In the genomic region with DNA sequence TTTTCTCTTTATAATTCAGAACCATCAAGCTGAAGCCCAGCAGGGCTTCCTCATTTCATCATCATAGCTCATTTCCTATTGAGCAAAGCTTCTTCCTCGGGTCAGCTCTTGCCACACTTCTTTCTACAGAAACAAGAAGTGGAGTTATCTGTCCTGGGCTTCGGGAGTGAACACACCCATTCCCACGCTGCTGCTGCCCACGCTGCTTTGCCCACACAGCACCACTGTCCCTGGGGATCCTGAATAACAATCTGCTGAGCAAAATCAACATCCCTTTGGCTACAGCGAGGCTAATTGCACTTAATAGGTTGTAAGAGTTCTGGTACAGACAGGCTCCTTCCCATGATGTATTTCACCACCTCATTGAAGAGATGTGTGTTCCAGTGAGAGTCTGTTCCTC, we compare ENCODE assay signal across 10 cellular contexts. TPM values are rescaled to one million over a fixed set of nuclear protein-coding genes. Genes with fewer than 3 reads are reported as not detected.
DNase-seq lines count a peak whose midpoint lies in the region; ATAC-seq, FAIRE-seq and TF ChIP-seq lines count a peak whose summit lies in the region.
"Had no signal": no experiment of that assay in that cellular context is flagged by ENCODE, and none has a peak within 500 bp of the region (broad histone marks: within the 10 kb centered on the region; RNA-seq: fewer than 3 reads in every experiment).

No MANE protein-coding gene starts in this region.

- POLR2A ChIA-PET in H1 (lab: Charles Lee; ENCODE audit: partially characterized antibody) = interaction anchor here (1.1 to 1.7 kb wide), 2 partner anchors 34 to 79 kb away, joined by 3 to 7 read pairs; no protein-coding TSS in a partner anchor

- H3K79me2 ChIP-seq in H1 (ENCODE audit: control insufficient read depth in 1 of 2, insufficient read depth in 2 of 2, low read length in 2 of 2) (no peaks in the 10 kb centered on the region), neural progenitor cell (ENCODE audit: low read depth) (no peaks in the 10 kb centered on the region)

- no peak for TF ChIP-seq EP300 in H1 (IDR thresholded peaks at IDR 0.05; ENCODE audit: borderline replicate concordance in 1 of 2, low read depth in 2 of 2, low read length in 2 of 2)

- H3K4me3 Mint-ChIP-seq in neural progenitor cell = no peak overlapping the region
- H3K4me3 Mint-ChIP-seq in progenitor cell of endocrine pancreas (ENCODE audit: low read depth) = no peak overlapping the region
- H3K4me3 Mint-ChIP-seq in mesothelial cell of epicardium = no peak overlapping the region
- H3K4me3 Mint-ChIP-seq in stimulated activated effector memory CD8-positive, alpha-beta T cell treated with anti-CD3 and anti-CD28 coated beads, Interleukin-12 subunit alpha, Interleukin-12 subunit beta, amount 100 ng/mL, for 72 hours = no peak overlapping the region
- H3K4me3 Mint-ChIP-seq: activated CD4-positive, alpha-beta T cell treated with anti-CD3 and anti-CD28 coated beads for 36 hours had no signal

- H3K79me1 ChIP-seq in H1 (ENCODE audit: low read depth, low read length) = no peaks in the 10 kb centered on the region

- H3K4ac ChIP-seq in H1 (replicated peaks; ENCODE audit: insufficient read length, low read depth, low read length) = no peak overlapping the region

- no peak overlapping the region for H3K18ac ChIP-seq in H1 (ENCODE audit: extremely low read depth, low read length)

- no peak overlapping the region for H2BK20ac ChIP-seq in H1 (ENCODE audit: low read length)

- no peak overlapping the region for H2BK5ac ChIP-seq in H1 (ENCODE audit: low read depth, low read length)

- TF ChIP-seq RAD21 in H1 (IDR thresholded peaks at IDR 0.05 in 1 of 2, conservative IDR thresholded peaks at IDR 0.05 in 1 of 2; ENCODE audit: low read depth in 2 of 2, low read length in 2 of 2) = no peak

- 86% methylated on average over 5 of the region's 5 CpGs; no CpG with 5 or more reads in 1 of the 2 experiments for WGBS in H1 (ENCODE audit: extremely low coverage in 1 of 2, insufficient coverage in 1 of 2, insufficient read length in 1 of 2, insufficient replicate concordance in 2 of 2, low coverage in 1 of 2, low lambda C conversion rate in 2 of 2, missing lambda C conversion rate in 1 of 2), 2 experiments

- H2AK5ac ChIP-seq in H1 (ENCODE audit: low read depth, low read length) = no peak overlapping the region

- H3K27ac Mint-ChIP-seq in neural progenitor cell (peak overlapping the region; percentile 51), progenitor cell of endocrine pancreas (no peak overlapping the region), mesothelial cell of epicardium (no peak overlapping the region)
- H3K27ac Mint-ChIP-seq in stimulated activated effector memory CD8-positive, alpha-beta T cell treated with anti-CD3 and anti-CD28 coated beads, Interleukin-12 subunit alpha, Interleukin-12 subunit beta, amount 100 ng/mL, for 72 hours = no peak overlapping the region
- H3K27ac Mint-ChIP-seq: activated CD4-positive, alpha-beta T cell treated with anti-CD3 and anti-CD28 coated beads for 36 hours had no signal

- H3K4me3 ChIP-seq in H1 (ENCODE audit: extremely low read depth in 1 of 4, insufficient read depth in 2 of 4, low read depth in 3 of 4, low read length in 4 of 4) (no peak overlapping the region), neural progenitor cell (no peak overlapping the region)

- H3K4me1 Mint-ChIP-seq in neural progenitor cell (peaks cover 12% of the 10 kb centered on the region), progenitor cell of endocrine pancreas (ENCODE audit: low read depth) (no peaks in the 10 kb centered on the region), mesothelial cell of epicardium (no peaks in the 10 kb centered on the region)
- peaks cover 24% of the 10 kb centered on the region for H3K4me1 Mint-ChIP-seq in stimulated activated effector memory CD8-positive, alpha-beta T cell treated with anti-CD3 and anti-CD28 coated beads, Interleukin-12 subunit alpha, Interleukin-12 subunit beta, amount 100 ng/mL, for 72 hours

- H2BK15ac ChIP-seq in H1 (ENCODE audit: low read length) = no peak overlapping the region

- H3F3A ChIP-seq in neural progenitor cell (ENCODE audit: low read depth) = no peaks in the 10 kb centered on the region

- no peak for FAIRE-seq in H1 (lab: Jason Lieb, UNC)
- FAIRE-seq: frontal cortex had no signal

- no peak overlapping the region; the same call in 1 of the 2 replicates for H2BK12ac ChIP-seq in H1 (ENCODE audit: low read depth, low read length)

- H3K9me3 ChIP-seq in H1 (ENCODE audit: insufficient read depth in 2 of 2, low read depth in 1 of 2, low read length in 1 of 2) (no peaks in the 10 kb centered on the region), neural progenitor cell (ENCODE audit: low read depth) (no peaks in the 10 kb centered on the region)

- no peak for ATAC-seq in stimulated activated effector memory CD8-positive, alpha-beta T cell treated with anti-CD3 and anti-CD28 coated beads, Interleukin-12 subunit alpha, Interleukin-12 subunit beta, amount 100 ng/mL, for 72 hours
- no peak for ATAC-seq in GM19351 (IDR thresholded peaks at IDR 0.05; ENCODE audit: unreplicated experiment)
- ATAC-seq: activated CD4-positive, alpha-beta T cell treated with anti-CD3 and anti-CD28 coated beads for 36 hours had no signal

- peaks cover 9% of the 10 kb centered on the region for H3K27me3 Mint-ChIP-seq in neural progenitor cell (ENCODE audit: insufficient read depth, low read depth)
- H3K27me3 Mint-ChIP-seq in progenitor cell of endocrine pancreas = peaks cover 9% of the 10 kb centered on the region
- H3K27me3 Mint-ChIP-seq in mesothelial cell of epicardium (ENCODE audit: low read depth) = no peaks in the 10 kb centered on the region
- H3K27me3 Mint-ChIP-seq: activated CD4-positive, alpha-beta T cell treated with anti-CD3 and anti-CD28 coated beads for 36 hours had no signal

- peaks cover 2 to 6% (median 2%) of the 10 kb centered on the region in 4 experiments; a peak in 6 of 7 replicates for H3K4me1 ChIP-seq in H1 (replicated peaks in 1 of 4; ENCODE audit: control insufficient read depth in 3 of 4, insufficient read depth in 4 of 4, low read length in 3 of 4)
- H3K4me1 ChIP-seq in neural progenitor cell = no peaks in the 10 kb centered on the region

- no peak overlapping the region for H4K91ac ChIP-seq in H1 (replicated peaks; ENCODE audit: insufficient read length, low read length)

- H2AFZ ChIP-seq in H1 (ENCODE audit: low read length) (peak overlapping the region; percentile 89), neural progenitor cell (replicated peaks) (no peak overlapping the region)

- H3K4me2 ChIP-seq in H1 (ENCODE audit: insufficient read depth in 1 of 2, low read depth in 2 of 2, low read length in 2 of 2) = no peak overlapping the region
- H3K4me2 ChIP-seq in neural progenitor cell = no peak overlapping the region

- no peaks in the 10 kb centered on the region for H3K36me3 ChIP-seq in H1 (ENCODE audit: control insufficient read depth in 2 of 4, insufficient read depth in 4 of 4, low read length in 3 of 4)
- no peaks in the 10 kb centered on the region for H3K36me3 ChIP-seq in neural progenitor cell

- peak; percentile 49 for DNase-seq in EL
- peak; percentile 45 for DNase-seq in NCI-H2227 treated with DMSO at 0.1 percent for 48 hours (lab: John Stamatoyannopoulos, UW)
- no peak for DNase-seq in H1 (ENCODE audit: low read depth in 1 of 2, low spot score in 2 of 2)
- DNase-seq in neural progenitor cell (ENCODE audit: low spot score) = no peak
- no peak for DNase-seq in progenitor cell of endocrine pancreas (ENCODE audit: low spot score, unreplicated experiment)
- no peak for DNase-seq in mesothelial cell of epicardium (ENCODE audit: low spot score in 2 of 2, unreplicated experiment in 2 of 2)
- DNase-seq in stimulated activated effector memory CD8-positive, alpha-beta T cell treated with anti-CD3 and anti-CD28 coated beads, Interleukin-12 subunit alpha, Interleukin-12 subunit beta, amount 100 ng/mL, for 72 hours (ENCODE audit: low spot score in 2 of 2) = no peak
- DNase-seq: activated CD4-positive, alpha-beta T cell treated with anti-CD3 and anti-CD28 coated beads for 36 hours had no signal

- no peak overlapping the region for H3K14ac ChIP-seq in H1 (ENCODE audit: insufficient read length)

- TF ChIP-seq CTCF in H1 (IDR thresholded peaks at IDR 0.05; ENCODE audit: control extremely low read depth in 1 of 3, insufficient read depth in 1 of 3, low read depth in 1 of 3, low read length in 3 of 3) = no peak
- no peak for TF ChIP-seq CTCF in neural progenitor cell (IDR thresholded peaks at IDR 0.05)
- TF ChIP-seq CTCF in progenitor cell of endocrine pancreas (IDR thresholded peaks at IDR 0.05; ENCODE audit: unreplicated experiment) = no peak
- no peak for TF ChIP-seq CTCF in mesothelial cell of epicardium (IDR thresholded peaks at IDR 0.05; ENCODE audit: unreplicated experiment)

- H2BK120ac ChIP-seq in H1 (replicated peaks; ENCODE audit: low read depth, low read length) = no peak overlapping the region

- H3K27me3 ChIP-seq in H1 (replicated peaks in 1 of 4; ENCODE audit: control insufficient read depth in 3 of 4, extremely low read depth in 1 of 4, insufficient read depth in 3 of 4, low read length in 3 of 4) (no peaks in the 10 kb centered on the region), neural progenitor cell (no peaks in the 10 kb centered on the region)

- H3K27ac ChIP-seq in H1 (ENCODE audit: low read depth, low read length) (no peak overlapping the region), neural progenitor cell (no peak overlapping the region)

- H3K9me3 Mint-ChIP-seq in neural progenitor cell (no peaks in the 10 kb centered on the region), progenitor cell of endocrine pancreas (ENCODE audit: low read depth) (no peaks in the 10 kb centered on the region), mesothelial cell of epicardium (no peaks in the 10 kb centered on the region)
- H3K9me3 Mint-ChIP-seq in stimulated activated effector memory CD8-positive, alpha-beta T cell treated with anti-CD3 and anti-CD28 coated beads, Interleukin-12 subunit alpha, Interleukin-12 subunit beta, amount 100 ng/mL, for 72 hours = no peaks in the 10 kb centered on the region

- no peaks in the 10 kb centered on the region for H4K20me1 ChIP-seq in H1 (replicated peaks in 1 of 2; ENCODE audit: control insufficient read depth in 1 of 2, insufficient read depth in 2 of 2, low read length in 2 of 2)
- no peaks in the 10 kb centered on the region for H4K20me1 ChIP-seq in neural progenitor cell (ENCODE audit: low read depth)

- H3K36me3 Mint-ChIP-seq in neural progenitor cell = no peaks in the 10 kb centered on the region
- no peaks in the 10 kb centered on the region for H3K36me3 Mint-ChIP-seq in progenitor cell of endocrine pancreas (ENCODE audit: insufficient read depth)
- H3K36me3 Mint-ChIP-seq in mesothelial cell of epicardium = no peaks in the 10 kb centered on the region
- no peaks in the 10 kb centered on the region for H3K36me3 Mint-ChIP-seq in stimulated activated effector memory CD8-positive, alpha-beta T cell treated with anti-CD3 and anti-CD28 coated beads, Interleukin-12 subunit alpha, Interleukin-12 subunit beta, amount 100 ng/mL, for 72 hours

- H4K8ac ChIP-seq in H1 (ENCODE audit: extremely low read depth, insufficient read depth, low read length) = no peak overlapping the region

- no peak overlapping the region for H3K56ac ChIP-seq in H1 (replicated peaks; ENCODE audit: insufficient read length, low read depth, low read length)

- CTCF ChIA-PET in H1 (lab: Charles Lee; ENCODE audit: partially characterized antibody) = interaction anchor here (0.7 to 10.9 kb wide), 5 partner anchors 38 to 165 kb away, joined by 3 to 143 read pairs (median 5); no protein-coding TSS in a partner anchor

- no peak for TF ChIP-seq POLR2A in H1 (IDR thresholded peaks at IDR 0.05; ENCODE audit: control extremely low read depth in 1 of 2, low read depth in 2 of 2, low read length in 2 of 2)

- H3K23me2 ChIP-seq in H1 (ENCODE audit: low read depth, low read length) = no peaks in the 10 kb centered on the region

- H4K5ac ChIP-seq in H1 (ENCODE audit: insufficient read length, low read depth, low read length) = no peak overlapping the region

- no peak overlapping the region for H3K9ac ChIP-seq in H1 (replicated peaks in 1 of 4; ENCODE audit: extremely low read depth in 1 of 4, low read depth in 3 of 4, low read length in 3 of 4)
- H3K9ac ChIP-seq in neural progenitor cell = no peak overlapping the region

- H3K23ac ChIP-seq in H1 (ENCODE audit: insufficient read length) = no peak overlapping the region

RNA-seq across cellular contexts. Expression of a gene that starts 23.7 kb away (rescaled TPM):
- 1.3 and 1.6 TPM in 2 replicates for total RNA-seq in H1 (2021; fragmentation: NEBNext Ultra II Directional; extraction: Animal tissue kit (Norgen Biotek cat#: 25700))
- 0.52 and 0.95 TPM in 2 replicates for polyA plus RNA-seq in H1 (2011; rRNA removed)
- 1.4 TPM for polyA plus RNA-seq in H1 (2011; cell fraction: cytosol; rRNA removed)
- 0.83 TPM for polyA plus RNA-seq in H1 (2011; cell fraction: nucleus; rRNA removed)
- 1.3 to 1.6 TPM (median 1.4 TPM) in 4 replicates for polyA plus RNA-seq in H1 (2012, experiment 1 of 2)
- polyA plus RNA-seq in H1 (2012, experiment 2 of 2) = 0.47 TPM
- polyA plus RNA-seq in H1 (2013, experiment 1 of 2) = 2.1 TPM
- 1.8 TPM for polyA plus RNA-seq in H1 (2013, experiment 2 of 2)
- polyA minus RNA-seq in H1 (2011; rRNA and poly(A)+ RNA removed) = 0.34 and 0.38 TPM in 2 replicates
- 1.3 TPM for polyA minus RNA-seq in H1 (2011; cell fraction: cytosol; rRNA and poly(A)+ RNA removed)
- 1.2 TPM for polyA minus RNA-seq in H1 (2011; cell fraction: nucleus; rRNA and poly(A)+ RNA removed)
- total RNA-seq in neural progenitor cell (ENCODE audit: low replicate concordance) = 7.0 and 7.7 TPM in 2 replicates
- 2.3 and 2.5 TPM in 2 replicates for total RNA-seq in progenitor cell of endocrine pancreas
- 2.1 to 2.5 TPM (median 2.1 TPM) in 3 replicates for total RNA-seq in mesothelial cell of epicardium

RNA-seq across cellular contexts. Expression of a gene that starts 23.8 kb away (rescaled TPM):
- 14.7 and 14.9 TPM in 2 replicates for total RNA-seq in H1 (2021; fragmentation: NEBNext Ultra II Directional; extraction: Animal tissue kit (Norgen Biotek cat#: 25700))
- polyA plus RNA-seq in H1 (2011; rRNA removed) = 5.0 and 7.0 TPM in 2 replicates
- polyA plus RNA-seq in H1 (2011; cell fraction: cytosol; rRNA removed) = 9.3 TPM
- 4.3 TPM for polyA plus RNA-seq in H1 (2011; cell fraction: nucleus; rRNA removed)
- polyA plus RNA-seq in H1 (2012, experiment 1 of 2) = 8.6 to 10.9 TPM (median 9.9 TPM) in 4 replicates
- 7.3 TPM for polyA plus RNA-seq in H1 (2012, experiment 2 of 2)
- polyA plus RNA-seq in H1 (2013, experiment 1 of 2) = 15.0 TPM
- polyA plus RNA-seq in H1 (2013, experiment 2 of 2) = 14.7 TPM
- 9.8 and 10.0 TPM in 2 replicates for polyA minus RNA-seq in H1 (2011; rRNA and poly(A)+ RNA removed)
- 6.2 TPM for polyA minus RNA-seq in H1 (2011; cell fraction: cytosol; rRNA and poly(A)+ RNA removed)
- 6.9 TPM for polyA minus RNA-seq in H1 (2011; cell fraction: nucleus; rRNA and poly(A)+ RNA removed)
- total RNA-seq in neural progenitor cell (ENCODE audit: low replicate concordance) = 35.5 and 61.4 TPM in 2 replicates
- total RNA-seq in progenitor cell of endocrine pancreas = 26.1 and 28.3 TPM in 2 replicates
- total RNA-seq in mesothelial cell of epicardium = 24.8 to 26.4 TPM (median 25.9 TPM) in 3 replicates

RNA-seq across cellular contexts. Expression of a gene that starts 48.9 kb away (rescaled TPM):
- 5.1 and 5.3 TPM in 2 replicates for total RNA-seq in H1 (2021; fragmentation: NEBNext Ultra II Directional; extraction: Animal tissue kit (Norgen Biotek cat#: 25700))
- polyA plus RNA-seq in H1 (2011; rRNA removed) = 6.8 and 7.3 TPM in 2 replicates
- polyA plus RNA-seq in H1 (2011; cell fraction: cytosol; rRNA removed) = 2.3 TPM
- polyA plus RNA-seq in H1 (2011; cell fraction: nucleus; rRNA removed) = 5.1 TPM
- 3.4 to 7.6 TPM (median 6.4 TPM) in 4 replicates for polyA plus RNA-seq in H1 (2012, experiment 1 of 2)
- 5.6 TPM for polyA plus RNA-seq in H1 (2012, experiment 2 of 2)
- polyA plus RNA-seq in H1 (2013, experiment 1 of 2) = 10.3 TPM
- 10.1 TPM for polyA plus RNA-seq in H1 (2013, experiment 2 of 2)
- 2.2 and 2.6 TPM in 2 replicates for polyA minus RNA-seq in H1 (2011; rRNA and poly(A)+ RNA removed)
- 1.2 TPM for polyA minus RNA-seq in H1 (2011; cell fraction: cytosol; rRNA and poly(A)+ RNA removed)
- 2.8 TPM for polyA minus RNA-seq in H1 (2011; cell fraction: nucleus; rRNA and poly(A)+ RNA removed)
- total RNA-seq in neural progenitor cell (ENCODE audit: low replicate concordance) = 0.58 and 1.7 TPM in 2 replicates
- total RNA-seq in progenitor cell of endocrine pancreas = 1.4 and 2.0 TPM in 2 replicates
- total RNA-seq in mesothelial cell of epicardium = 0.72 to 1.3 TPM (median 0.93 TPM) in 3 replicates

RNA-seq across cellular contexts. Expression of a gene that starts 51.3 kb away (rescaled TPM):
- total RNA-seq in H1 (2021; fragmentation: NEBNext Ultra II Directional; extraction: Animal tissue kit (Norgen Biotek cat#: 25700)) = 60.5 and 62.8 TPM in 2 replicates
- polyA plus RNA-seq in H1 (2011; rRNA removed) = 8.5 and 13.1 TPM in 2 replicates
- 16.2 TPM for polyA plus RNA-seq in H1 (2011; cell fraction: cytosol; rRNA removed)
- polyA plus RNA-seq in H1 (2011; cell fraction: nucleus; rRNA removed) = 9.3 TPM
- 41.1 to 57.7 TPM (median 43.2 TPM) in 4 replicates for polyA plus RNA-seq in H1 (2012, experiment 1 of 2)
- 8.8 TPM for polyA plus RNA-seq in H1 (2012, experiment 2 of 2)
- 25.1 TPM for polyA plus RNA-seq in H1 (2013, experiment 1 of 2)
- polyA plus RNA-seq in H1 (2013, experiment 2 of 2) = 24.6 TPM
- polyA minus RNA-seq in H1 (2011; rRNA and poly(A)+ RNA removed) = 61.8 and 103 TPM in 2 replicates
- 34.8 TPM for polyA minus RNA-seq in H1 (2011; cell fraction: cytosol; rRNA and poly(A)+ RNA removed)
- 39.8 TPM for polyA minus RNA-seq in H1 (2011; cell fraction: nucleus; rRNA and poly(A)+ RNA removed)
- total RNA-seq in neural progenitor cell (ENCODE audit: low replicate concordance) (38.1 and 53.6 TPM in 2 replicates), progenitor cell of endocrine pancreas (71.9 and 72.1 TPM in 2 replicates), mesothelial cell of epicardium (52.0 to 53.1 TPM (median 52.8 TPM) in 3 replicates)

Comparison
In these comparisons a context has a peak if more than half of its experiments do, and no peak if none do; other contexts are left out.
1. DNase-seq: peak in EL (single experiment) and NCI-H2227 treated with DMSO at 0.1 percent for 48 hours (single experiment); none in H1 (0 of 2), neural progenitor cell (single experiment), progenitor cell of endocrine pancreas (single experiment), mesothelial cell of epicardium (0 of 2) and stimulated activated effector memory CD8-positive, alpha-beta T cell treated with anti-CD3 and anti-CD28 coated beads, Interleukin-12 subunit alpha, Interleukin-12 subunit beta, amount 100 ng/mL, for 72 hours (0 of 2).